8 cellular contexts compared by ENCODE assay signal in genomic region chr17:38257013-38257621, GRCh38. TPM values are rescaled to one million over a fixed set of nuclear protein-coding genes. Genes with fewer than 3 reads are reported as not detected.
A peak's percentile ranks its signal among the peaks of the same experiment; 100 is the strongest.
DNase-seq lines count a peak whose midpoint lies in the region; ATAC-seq and TF ChIP-seq lines count a peak whose summit lies in the region.
"Not testable (repeated sequence)": the region's sequence is repeated elsewhere in the genome, so short reads cannot be mapped to it uniquely, and the experiment has no call there.

No MANE protein-coding gene starts in this region.

- H3K4me1 ChIP-seq in HUES64 (ENCODE audit: insufficient read depth, low read length); OCI-LY7 (ENCODE audit: insufficient read depth, low read length, poor library complexity, severe bottlenecking): not testable (repeated sequence)

- intact Hi-C loops in Calu3 (cut with micrococcal nuclease; ENCODE audit: unreplicated experiment); OCI-LY7 (cut with micrococcal nuclease; ENCODE audit: unreplicated experiment): not testable (repeated sequence)

- not testable (repeated sequence) for H3K9me3 ChIP-seq in HUES64 (ENCODE audit: insufficient read depth, low read depth, low read length); OCI-LY7 (ENCODE audit: low read length)

- H3K79me2 ChIP-seq in OCI-LY7 (ENCODE audit: insufficient read depth, low read depth, low read length): peaks cover 32% of the 10 kb centered on the region

- H3K27me3 Mint-ChIP-seq in Calu3 (ENCODE audit: unreplicated experiment): not testable (repeated sequence)

- not testable (repeated sequence) for H3K4me1 Mint-ChIP-seq in Calu3 (ENCODE audit: low read depth, unreplicated experiment)

- peaks cover 57% of the 10 kb centered on the region for H3K36me3 Mint-ChIP-seq in Calu3 (ENCODE audit: insufficient read depth, unreplicated experiment)

- not testable (repeated sequence) for H3K27ac ChIP-seq in HUES64 (ENCODE audit: low read depth, low read length)
- peak overlapping the region; percentile 30 for H3K27ac ChIP-seq in OCI-LY7 (ENCODE audit: low read depth, low read length, poor library complexity, severe bottlenecking)

- H3K4me3 ChIP-seq in HUES64 (ENCODE audit: low read length) (peak overlapping the region; percentile 40), OCI-LY7 (ENCODE audit: low read depth, low read length, poor library complexity, severe bottlenecking) (peak overlapping the region; percentile 66), epithelial cell of esophagus (ENCODE audit: low read length) (peak overlapping the region; percentile 30)

- not testable (repeated sequence) for H3K9me2 ChIP-seq in OCI-LY7 (ENCODE audit: insufficient read depth, low read length)

- POLR2A ChIA-PET in OCI-LY7 (lab: Charles Lee): not testable (repeated sequence)

- not testable (repeated sequence) for BruUV-seq in Calu3 (replicated peaks; lab: Mats Ljungman, UMichigan); OCI-LY7 (replicated peaks; lab: Mats Ljungman, UMichigan)

- under 1% methylated on average over 49 of the region's 73 CpGs for WGBS in HUES64

- H3K9ac ChIP-seq in HUES64 (ENCODE audit: low read depth, low read length): not testable (repeated sequence)

- H3K9me3 Mint-ChIP-seq in Calu3 (ENCODE audit: low read depth, unreplicated experiment): not testable (repeated sequence)

- not testable (repeated sequence) for H3K27me3 ChIP-seq in HUES64 (ENCODE audit: insufficient read depth, low read length)

- peak overlapping the region; percentile 57 for H3K4me2 ChIP-seq in OCI-LY7 (ENCODE audit: low read length)

- not testable (repeated sequence) for TF ChIP-seq CTCF in Calu3 (IDR thresholded peaks at IDR 0.05; ENCODE audit: unreplicated experiment); OCI-LY7 (conservative IDR thresholded peaks at IDR 0.05; ENCODE audit: low read length); epithelial cell of esophagus (IDR thresholded peaks at IDR 0.05; ENCODE audit: insufficient read depth, low read depth, low read length, missing control alignments)

- H3K4me3 Mint-ChIP-seq in Calu3 (ENCODE audit: low read depth, unreplicated experiment): peak overlapping the region; percentile 93

- peak; percentile 72 for ATAC-seq in GM21526 (IDR thresholded peaks at IDR 0.05; ENCODE audit: low FRiP score, unreplicated experiment)

- peak overlapping the region; percentile 60 for H3K27ac Mint-ChIP-seq in Calu3 (ENCODE audit: unreplicated experiment)

- CTCF ChIA-PET in Calu3 (lab: Charles Lee): not testable (repeated sequence)
- CTCF ChIA-PET in OCI-LY7 (lab: Charles Lee; ENCODE audit: unreplicated experiment): interaction anchor here (0.6 kb wide), 1 partner anchor 156 kb away, joined by 3 read pairs; no protein-coding TSS in a partner anchor

- H3K36me3 ChIP-seq in HUES64 (ENCODE audit: insufficient read depth, low read length); OCI-LY7 (ENCODE audit: insufficient read depth, low read length): not testable (repeated sequence)

- H2AFZ ChIP-seq in OCI-LY7 (ENCODE audit: low read length): peak overlapping the region; percentile 64; the same call in 1 of the 2 replicates

- H4K20me1 ChIP-seq in OCI-LY7 (ENCODE audit: insufficient read depth, low read length): not testable (repeated sequence)

- DNase-seq in Calu3: peak; percentile 99
- peak; percentile 79 for DNase-seq in OCI-LY7 (ENCODE audit: low spot score)
- peak; percentile 79 for DNase-seq in activated T-cell treated with anti-CD3 and anti-CD28 coated beads for 24 hours (ENCODE audit: low read depth)
- DNase-seq in epithelial cell of esophagus (ENCODE audit: low read depth): peak; percentile 82
- peak; percentile 9 for DNase-seq in middle frontal gyrus (ENCODE audit: extremely low spot score, low spot score)
- peak; percentile 79 to 80 for DNase-seq in stimulated activated CD8-positive, alpha-beta memory T cell treated with anti-CD3 and anti-CD28 coated beads, Interleukin-15, amount 100 ng/mL, for 48 hours (ENCODE audit: low read depth in 2 of 2)

RNA-seq across cellular contexts. Expression of gene MRPL45, which starts 39.9 kb away (rescaled TPM):
- total RNA-seq in Calu3 (2022) (171 and 174 TPM in 2 replicates), OCI-LY7 (2022) (41.5 and 45.1 TPM in 2 replicates)
- polyA plus RNA-seq in HUES64 (2013, experiment 1 of 2): 53.9 TPM
- polyA plus RNA-seq in HUES64 (2013, experiment 2 of 2): 53.2 TPM
- 29.5 and 29.6 TPM in 2 replicates for total RNA-seq in OCI-LY7 (2014; rRNA removed; shearing (Covaris generic))

Comparison
In these comparisons a context has a peak if more than half of its experiments do, and no peak if none do; other contexts are left out.
1. DNase-seq: peak in every context shown above with its lines; median percentile 99 in Calu3; 82 in epithelial cell of esophagus; 80 in stimulated activated CD8-positive, alpha-beta memory T cell treated with anti-CD3 and anti-CD28 coated beads, Interleukin-15, amount 100 ng/mL, for 48 hours; 79 in OCI-LY7; 79 in activated T-cell treated with anti-CD3 and anti-CD28 coated beads for 24 hours; 9 in middle frontal gyrus.